16 cellular contexts compared by ENCODE assay signal in genomic region chrX:31297881-31298280, GRCh38.
DNase-seq lines count a peak whose midpoint lies in the region; ATAC-seq and TF ChIP-seq lines count a peak whose summit lies in the region.
"Had no signal": no experiment of that assay in that cellular context is flagged by ENCODE, and none has a peak within 500 bp of the region (broad histone marks: within the 10 kb centered on the region; RNA-seq: fewer than 3 reads in every experiment).

No MANE protein-coding gene starts in this region.

- H3K27me3 Mint-ChIP-seq in mesothelial cell of epicardium (ENCODE audit: low read depth) (no peaks in the 10 kb centered on the region), progenitor cell of endocrine pancreas (no peaks in the 10 kb centered on the region)
- H3K27me3 Mint-ChIP-seq: CD4-positive, alpha-beta T cell had no signal

- H3K27ac ChIP-seq in RWPE2 (ENCODE audit: poor library complexity, severe bottlenecking) (peak overlapping the region; percentile 20), epithelial cell of prostate (peak overlapping the region; percentile 29)

- H3K4me1 Mint-ChIP-seq in mesothelial cell of epicardium (peaks cover 5% of the 10 kb centered on the region), progenitor cell of endocrine pancreas (ENCODE audit: low read depth) (peaks cover 12% of the 10 kb centered on the region)
- H3K4me1 Mint-ChIP-seq: IgD-negative memory B cell had no signal

- peaks cover 7% of the 10 kb centered on the region for H3K36me3 Mint-ChIP-seq in mesothelial cell of epicardium
- peaks cover 2% of the 10 kb centered on the region for H3K36me3 Mint-ChIP-seq in progenitor cell of endocrine pancreas (ENCODE audit: insufficient read depth)
- H3K36me3 Mint-ChIP-seq: IgD-negative memory B cell had no signal

- TF ChIP-seq CTCF in RWPE2 (IDR thresholded peaks at IDR 0.05; ENCODE audit: poor library complexity, severe bottlenecking) (no peak), mesothelial cell of epicardium (IDR thresholded peaks at IDR 0.05; ENCODE audit: unreplicated experiment) (no peak), progenitor cell of endocrine pancreas (IDR thresholded peaks at IDR 0.05; ENCODE audit: unreplicated experiment) (no peak)

- H3K4me3 ChIP-seq in RWPE2 (ENCODE audit: severe bottlenecking): no peak overlapping the region
- H3K4me3 ChIP-seq: GM23338 had no signal

- peaks cover 10% of the 10 kb centered on the region for H3K4me1 ChIP-seq in RWPE2 (ENCODE audit: insufficient read depth, poor library complexity, severe bottlenecking)
- H3K4me1 ChIP-seq: BE2C had no signal

- H3K9me3 Mint-ChIP-seq in mesothelial cell of epicardium (peaks cover 52% of the 10 kb centered on the region), progenitor cell of endocrine pancreas (ENCODE audit: low read depth) (peaks cover 27% of the 10 kb centered on the region)
- H3K9me3 Mint-ChIP-seq: GM23338 had no signal

- H3K27me3 ChIP-seq in RWPE2 (ENCODE audit: insufficient read depth, poor library complexity, severe bottlenecking): no peaks in the 10 kb centered on the region
- H3K27me3 ChIP-seq: BE2C had no signal

- no peaks in the 10 kb centered on the region for H3K36me3 ChIP-seq in RWPE2 (ENCODE audit: low read depth)
- H3K36me3 ChIP-seq: BE2C had no signal

- H3K4me3 Mint-ChIP-seq in mesothelial cell of epicardium (no peak overlapping the region), progenitor cell of endocrine pancreas (ENCODE audit: low read depth) (no peak overlapping the region)
- H3K4me3 Mint-ChIP-seq: CD4-positive, alpha-beta T cell; GM23338; IgD-negative memory B cell had no signal

- DNase-seq in HPDE6-E6E7 (ENCODE audit: extremely low spot score) (peak; percentile 26), RWPE2 (ENCODE audit: low spot score) (no peak), epithelial cell of prostate (ENCODE audit: low read depth, low spot score) (peak; percentile 37), mesothelial cell of epicardium (ENCODE audit: low spot score in 2 of 2, unreplicated experiment in 2 of 2) (no peak), progenitor cell of endocrine pancreas (ENCODE audit: low spot score, unreplicated experiment) (no peak)
- DNase-seq: ACHN; BE2C; Caco-2; CD4-positive, alpha-beta T cell; GDM1; HCEC 1CT had no signal

- H3K27ac Mint-ChIP-seq in mesothelial cell of epicardium (peak overlapping the region; percentile 19), progenitor cell of endocrine pancreas (no peak overlapping the region)
- H3K27ac Mint-ChIP-seq: CD4-positive, alpha-beta T cell; GM23338; IgD-negative memory B cell had no signal

- H3K9me3 ChIP-seq in RWPE2 (ENCODE audit: severe bottlenecking): no peaks in the 10 kb centered on the region
- H3K9me3 ChIP-seq: BE2C, Caco-2 had no signal

- ATAC-seq in RWPE2 (ENCODE audit: low read depth) (peak; percentile 83), GM21576 (IDR thresholded peaks at IDR 0.05; ENCODE audit: unreplicated experiment) (no peak), HG03378 (IDR thresholded peaks at IDR 0.05; ENCODE audit: unreplicated experiment) (no peak)
- ATAC-seq: GM23338, HepG2 had no signal

Comparison
In these comparisons a context has a peak if more than half of its experiments do, and no peak if none do; other contexts are left out.
1. DNase-seq: peak in HPDE6-E6E7 (single experiment) and epithelial cell of prostate (single experiment); none in RWPE2 (single experiment), mesothelial cell of epicardium (0 of 2) and progenitor cell of endocrine pancreas (single experiment).